ENCODE assay signal across 10 cellular contexts in the genomic region with DNA sequence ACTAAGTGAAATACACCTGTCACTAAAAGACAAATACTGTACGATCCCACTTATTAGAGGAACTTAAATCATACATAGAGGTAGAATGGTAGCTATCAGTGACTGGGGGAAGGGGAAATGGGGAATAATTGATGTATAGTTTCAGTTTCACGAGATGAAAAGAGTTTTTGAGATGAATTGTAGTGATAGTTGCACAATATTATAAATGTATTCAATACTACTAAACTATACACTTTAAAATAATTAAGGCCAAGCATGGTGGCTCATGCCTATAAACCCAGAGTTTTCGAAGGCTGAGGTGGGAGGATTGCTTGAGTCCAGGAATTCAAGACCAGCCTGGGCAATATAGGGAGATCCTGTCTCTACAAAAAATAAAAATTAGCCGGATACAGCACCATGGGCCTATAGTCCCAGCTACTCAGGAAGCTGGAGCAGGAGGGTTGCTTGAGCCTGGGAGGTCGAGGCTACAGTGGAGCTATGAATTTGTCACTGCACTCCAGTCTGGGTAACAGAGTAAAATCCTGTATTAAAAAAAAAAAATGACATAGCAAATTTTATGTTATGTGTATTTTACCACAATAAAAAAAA. TPM values are rescaled to one million over a fixed set of nuclear protein-coding genes. Genes with fewer than 3 reads are reported as not detected.
"Had no signal": no experiment of that assay in that cellular context is flagged by ENCODE, and none has a peak within 500 bp of the region (broad histone marks: within the 10 kb centered on the region; RNA-seq: fewer than 3 reads in every experiment).

No MANE protein-coding gene starts in this region.

- H3K9me3 Mint-ChIP-seq: GM23338, H9 had no signal

- ATAC-seq: GM23338 had no signal

- H3K27ac Mint-ChIP-seq: GM23338, H9 had no signal

- DNase-seq: H9, HCEC 1CT, IMR-90, KBM-7 had no signal

- H3K9ac ChIP-seq: KMS-11 had no signal

- H3K4me2 ChIP-seq: GM23338, KMS-11 had no signal

- H3K27ac ChIP-seq: KMS-11 had no signal

- H2AFZ ChIP-seq: GM23338 had no signal

- FAIRE-seq: H1, H54, HTR-8/SVneo had no signal

- H3K4me1 Mint-ChIP-seq: GM23338, H9 had no signal

- H3K4me3 ChIP-seq: GM23338 had no signal

- H3K4me3 Mint-ChIP-seq: GM23338, H9 had no signal

RNA-seq across cellular contexts. Expression of a gene that starts 40.4 kb away (rescaled TPM):
- total RNA-seq: GM23338, H1, H9, HT-29, IMR-90 had no signal
- polyA plus RNA-seq: GM23338, H1 had no signal
